ENCODE assay signal across 16 cellular contexts in the genomic region with DNA sequence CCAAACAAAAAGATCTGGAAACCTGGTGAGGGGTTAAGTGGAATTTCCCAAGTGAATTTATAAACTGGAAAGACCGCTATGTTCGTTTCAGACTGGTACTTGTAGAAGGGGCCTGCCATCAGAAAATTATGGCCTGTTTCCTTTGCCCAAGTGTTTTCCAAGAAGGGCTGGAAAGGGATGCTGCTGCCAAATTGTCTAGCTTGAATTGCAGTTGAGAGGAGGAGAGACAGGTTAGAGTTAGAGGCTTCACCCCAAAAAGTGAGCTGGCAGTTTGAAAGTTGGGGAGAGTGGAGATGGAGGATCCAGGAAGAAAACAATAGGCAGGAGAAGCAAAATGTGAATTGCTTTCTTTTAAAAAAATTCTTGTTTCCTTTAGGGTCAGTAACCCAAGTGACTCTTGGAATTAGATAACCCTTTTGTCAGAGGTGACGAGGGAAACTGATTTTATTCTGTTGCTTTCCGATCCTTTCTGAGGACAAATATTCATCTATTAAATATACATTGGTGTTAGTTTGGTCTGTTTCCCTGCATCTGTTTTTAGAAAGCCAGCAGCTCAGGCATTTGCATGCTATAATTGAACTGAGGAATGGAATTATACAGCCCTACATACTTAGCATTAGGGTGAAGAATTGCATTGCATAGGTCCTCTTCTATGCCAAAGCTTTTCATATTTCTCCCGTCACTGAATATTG.
A peak's percentile ranks its signal among the peaks of the same experiment; 100 is the strongest.
DNase-seq lines count a peak whose midpoint lies in the region; ATAC-seq and TF ChIP-seq lines count a peak whose summit lies in the region.
"Had no signal": no experiment of that assay in that cellular context is flagged by ENCODE, and none has a peak within 500 bp of the region (broad histone marks: within the 10 kb centered on the region; RNA-seq: fewer than 3 reads in every experiment).

No MANE protein-coding gene starts in this region.

- H3K27ac ChIP-seq in dorsolateral prefrontal cortex (peak overlapping the region; percentile 54 to 100 (median 97)), temporal lobe (ENCODE audit: low read depth, low read length) (peak overlapping the region; percentile 96)
- H3K27ac ChIP-seq: 22Rv1, C4-2B had no signal

- H3K4me3 ChIP-seq in dorsolateral prefrontal cortex, result peak overlapping the region; percentile 17 to 70 (median 57)

- DNase-seq in NCI-H1092 treated with DMSO at 0.1 percent for 48 hours (lab: John Stamatoyannopoulos, UW) (peak; percentile 42), NCI-H1092 (lab: John Stamatoyannopoulos, UW) (no peak), dorsolateral prefrontal cortex (no peak), middle frontal gyrus (ENCODE audit: extremely low spot score, low spot score) (peak; percentile 20), NCI-H1105 (lab: John Stamatoyannopoulos, UW) (no peak)
- no peak for DNase-seq in activated CD8-positive, alpha-beta memory T cell treated with anti-CD3 and anti-CD28 coated beads for 24 hours
- DNase-seq: activated effector memory CD4-positive, alpha-beta T cell treated with anti-CD3 and anti-CD28 coated beads, Interleukin-2, amount 50 U/mL, for 16 hours; HCEC 1CT; NCI-H1417 treated with DMSO at 0.1 percent for 48 hours; NCI-H524 had no signal

- TF ChIP-seq CTCF in dorsolateral prefrontal cortex (IDR thresholded peaks at IDR 0.05 in 54 of 56, conservative IDR thresholded peaks at IDR 0.05 in 2 of 56; ENCODE audit: low read depth in 1 of 56, partially characterized antibody in 56 of 56), result no peak

- intact Hi-C loops in dorsolateral prefrontal cortex (cut with DNase I), result loop anchor here (10.0 kb wide), 4 partner anchors 84 to 654 kb away; a partner anchor contains a TSS

- no peak for ATAC-seq in HG03457 (IDR thresholded peaks at IDR 0.05; ENCODE audit: unreplicated experiment)
- ATAC-seq: Panc1 had no signal

- no peaks in the 10 kb centered on the region for H3K27me3 ChIP-seq in dorsolateral prefrontal cortex
- H3K27me3 ChIP-seq: tibial nerve had no signal

Comparison
In these comparisons a context has a peak if more than half of its experiments do, and no peak if none do; other contexts are left out.
1. DNase-seq: peak in NCI-H1092 treated with DMSO at 0.1 percent for 48 hours (single experiment) and middle frontal gyrus (single experiment); none in NCI-H1092 (single experiment), dorsolateral prefrontal cortex (0 of 10), NCI-H1105 (single experiment) and activated CD8-positive, alpha-beta memory T cell treated with anti-CD3 and anti-CD28 coated beads for 24 hours (single experiment).